Comparison of ENCODE assay signal across 8 cellular contexts in the genomic region with DNA sequence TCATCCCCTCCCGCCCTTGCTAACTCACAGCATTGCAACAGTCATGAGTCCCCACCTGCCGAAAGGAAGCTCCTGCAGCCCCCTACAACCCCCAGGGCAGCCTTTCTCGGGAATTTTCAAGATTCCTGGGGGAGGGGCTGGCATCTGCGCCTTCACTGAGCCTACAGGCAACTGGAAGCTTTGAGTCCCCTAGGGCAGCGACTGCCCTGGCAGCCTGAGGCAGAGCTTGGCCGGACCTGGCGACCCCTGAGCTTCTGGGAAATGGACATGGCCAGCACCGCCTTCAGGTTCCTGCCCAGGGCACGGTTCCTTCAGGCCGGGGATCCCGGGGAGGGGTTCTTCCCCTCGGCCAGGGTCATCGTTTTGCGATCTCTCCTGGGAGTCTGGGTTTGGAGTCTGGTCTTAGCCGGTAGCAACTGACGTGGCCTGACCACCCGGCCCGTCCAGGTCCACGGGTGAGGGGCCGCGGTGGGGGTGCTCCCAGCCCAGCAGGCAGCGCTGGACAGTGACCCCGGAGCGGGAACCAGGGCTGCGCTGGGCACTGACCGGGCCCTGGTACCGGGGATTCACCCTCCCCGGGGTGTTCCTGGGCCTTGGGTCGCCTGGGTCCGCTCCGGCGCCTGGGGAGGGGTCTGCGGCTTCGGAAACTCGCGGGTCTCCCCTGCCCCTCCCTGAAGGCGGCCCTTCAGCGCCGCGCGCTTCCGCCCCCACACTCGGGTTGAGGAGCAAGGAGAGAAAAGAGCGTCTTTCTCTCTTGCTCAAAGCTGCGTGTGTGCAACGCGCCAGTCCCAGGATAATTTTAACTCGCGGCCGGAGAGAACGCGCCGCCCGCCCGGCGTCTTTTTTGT. TPM values are rescaled to one million over a fixed set of nuclear protein-coding genes. Genes with fewer than 3 reads are reported as not detected.
DNase-seq lines count a peak whose midpoint lies in the region; ATAC-seq, FAIRE-seq and TF ChIP-seq lines count a peak whose summit lies in the region.

No MANE protein-coding gene starts in this region.

- H3K79me2 ChIP-seq in K562 (ENCODE audit: control insufficient read depth, insufficient read depth, low read length) = no peaks in the 10 kb centered on the region
- H3K79me2 ChIP-seq in mesendoderm (ENCODE audit: control insufficient read depth, insufficient read depth, low read length) = no peaks in the 10 kb centered on the region

- peak overlapping the region; percentile 97 for H2BK120ac ChIP-seq in mesendoderm (ENCODE audit: low read depth, low read length)

- H2BK15ac ChIP-seq in mesendoderm (replicated peaks; ENCODE audit: low read depth) = no peak overlapping the region

- ATAC-seq in A549 (no peak), K562 (no peak), esophagus mucosa (no peak), GM18873 (IDR thresholded peaks at IDR 0.05; ENCODE audit: low FRiP score, unreplicated experiment) (no peak), GM19397 (IDR thresholded peaks at IDR 0.05; ENCODE audit: unreplicated experiment) (no peak)

- H3K4me2 ChIP-seq in A549 = peak overlapping the region; percentile 78
- H3K4me2 ChIP-seq in K562 (ENCODE audit: insufficient read depth, low read length) = no peak overlapping the region
- H3K4me2 ChIP-seq in mesendoderm (ENCODE audit: low read length) = peak overlapping the region; percentile 30

- POLR2A ChIA-PET in A549 (lab: Yijun Ruan, JAX) = interaction anchor here (0.9 kb wide), 1 partner anchor 20 kb away, joined by 3 read pairs; the partner anchor contains the start of gene MRGBP
- POLR2A ChIA-PET in K562 (lab: Yijun Ruan, JAX) = interaction anchor here (0.7 kb wide), 2 partner anchors 75 to 241 kb away, joined by 3 read pairs; no protein-coding TSS in a partner anchor

- peak overlapping the region; percentile 40 for H3K4me3 ChIP-seq in A549
- H3K4me3 ChIP-seq in K562 = no peak overlapping the region; the same call in 1 of the 2 replicates
- H3K4me3 ChIP-seq in mesendoderm (ENCODE audit: low read length) = peak overlapping the region; percentile 5

- TF ChIP-seq RAD21 in A549 (conservative IDR thresholded peaks at IDR 0.05 in 1 of 2, IDR thresholded peaks at IDR 0.05 in 1 of 2) (no peak), K562 (CRISPR knock-in tag; conservative IDR thresholded peaks at IDR 0.05 in 1 of 2, IDR thresholded peaks at IDR 0.05 in 1 of 2) (no peak)

- no peak overlapping the region for H2AFZ ChIP-seq in K562 (ENCODE audit: low read depth, low read length)

- no peaks in the 10 kb centered on the region for H3K9me1 ChIP-seq in K562 (ENCODE audit: control insufficient read depth, insufficient read depth, low read length)

- BruUV-seq in K562 (replicated peaks; lab: Mats Ljungman, UMichigan) = no TSS peak

- H3K18ac ChIP-seq in mesendoderm (ENCODE audit: low read length) = peak overlapping the region; percentile 95

- TF ChIP-seq CTCF in A549 (IDR thresholded peaks at IDR 0.05) = no peak
- no peak for TF ChIP-seq CTCF in K562 (IDR thresholded peaks at IDR 0.05 in 2 of 3, conservative IDR thresholded peaks at IDR 0.05 in 1 of 3; ENCODE audit: insufficient read depth in 2 of 3, low read depth in 1 of 3, low read length in 3 of 3)

- H4K5ac ChIP-seq in mesendoderm (ENCODE audit: low read length) = no peak overlapping the region

- DNase-seq in A549 (ENCODE audit: low read depth in 1 of 2, low spot score in 1 of 2) (no peak), K562 (ENCODE audit: extremely low read depth in 1 of 4, low spot score in 3 of 4) (no peak), mesendoderm (peak; percentile 98)
- DNase-seq in activated CD8-positive, alpha-beta memory T cell treated with anti-CD3 and anti-CD28 coated beads for 24 hours = no peak

- H3K4me1 ChIP-seq in A549 = peaks cover 44% of the 10 kb centered on the region
- H3K4me1 ChIP-seq in ES-I3 (ENCODE audit: insufficient read depth, low read length) = peaks cover 14% of the 10 kb centered on the region; the same call in 1 of the 2 replicates
- H3K4me1 ChIP-seq in K562 (replicated peaks in 1 of 2; ENCODE audit: control insufficient read depth in 2 of 2, insufficient read depth in 2 of 2, low read length in 2 of 2) = peaks cover 3 to 88% of the 10 kb centered on the region in 2 experiments; a peak in 3 of 5 replicates
- peaks cover 2% of the 10 kb centered on the region for H3K4me1 ChIP-seq in mesendoderm (ENCODE audit: control insufficient read depth, low read depth, low read length)

- H2BK5ac ChIP-seq in mesendoderm (ENCODE audit: low read length) = no peak overlapping the region

- FAIRE-seq in A549 (lab: Jason Lieb, UNC) (no peak), K562 (lab: Jason Lieb, UNC) (no peak)

- H3K27me3 ChIP-seq in K562 (ENCODE audit: control insufficient read depth in 2 of 2, insufficient read depth in 2 of 2, low read length in 2 of 2) (peaks cover 0 to 10% of the 10 kb centered on the region in 2 experiments; a peak in 3 of 5 replicates), mesendoderm (ENCODE audit: insufficient read depth, low read length, poor library complexity) (no peaks in the 10 kb centered on the region)

- peaks cover 6% of the 10 kb centered on the region for H4K20me1 ChIP-seq in K562 (replicated peaks; ENCODE audit: control insufficient read depth, insufficient read depth, low read length)

- TF ChIP-seq EP300 in A549 (IDR thresholded peaks at IDR 0.05) = no peak
- no peak for TF ChIP-seq EP300 in K562 (IDR thresholded peaks at IDR 0.05; ENCODE audit: low read length)

- H3K9ac ChIP-seq in ES-I3 (ENCODE audit: low read depth, low read length) (peak overlapping the region; percentile 72), K562 (ENCODE audit: insufficient read depth in 1 of 2, low read depth in 2 of 2, low read length in 2 of 2) (peak overlapping the region in 1 of 2 experiments; percentile 6; a peak in 1 of 4 replicates), mesendoderm (ENCODE audit: low read length) (peak overlapping the region; percentile 64)

- H4K8ac ChIP-seq in mesendoderm (ENCODE audit: low read depth, low read length) = no peak overlapping the region

- TF ChIP-seq POLR2A in A549 (IDR thresholded peaks at IDR 0.05; ENCODE audit: low read length) = no peak
- TF ChIP-seq POLR2A in K562 (conservative IDR thresholded peaks at IDR 0.05) = no peak

- H3K36me3 ChIP-seq in ES-I3 (ENCODE audit: insufficient read depth, low read length) (no peaks in the 10 kb centered on the region), K562 (ENCODE audit: control insufficient read depth, insufficient read depth, low read length) (peaks cover 17% of the 10 kb centered on the region; the same call in 2 of the 3 replicates), mesendoderm (ENCODE audit: control insufficient read depth, insufficient read depth, low read length) (no peaks in the 10 kb centered on the region)

- H3K27ac ChIP-seq in A549 = peak overlapping the region; percentile 24 to 76; a peak in 4 of 6 replicates
- H3K27ac ChIP-seq in K562 (ENCODE audit: extremely low read depth, low read depth, low read length) = no peak overlapping the region
- H3K27ac ChIP-seq in mesendoderm (ENCODE audit: low read depth, low read length) = peak overlapping the region; percentile 80

- H3K4ac ChIP-seq in mesendoderm (ENCODE audit: low read depth, low read length) = peak overlapping the region; percentile 87

- no peaks in the 10 kb centered on the region for H3K79me1 ChIP-seq in mesendoderm (ENCODE audit: low read length)

- WGBS in A549 (ENCODE audit: missing lambda C conversion rate) = 69% methylated on average over 36 of the region's 56 CpGs
- WGBS in K562 (ENCODE audit: insufficient coverage, low coverage, missing lambda C conversion rate) = 21% methylated on average over 30 of the region's 56 CpGs
- WGBS in mesendoderm (ENCODE audit: extremely low coverage, insufficient coverage, low lambda C conversion rate) = no CpG with 5 or more reads among the region's 56 CpGs

- intact Hi-C loops in K562 (cut with micrococcal nuclease) = no loop called here

- peak overlapping the region; percentile 86 for H3K56ac ChIP-seq in mesendoderm (ENCODE audit: low read length)

- H3K23ac ChIP-seq in mesendoderm (ENCODE audit: low read length) = peak overlapping the region; percentile 86

- in situ Hi-C loops in K562 (cut with MboI) = no loop called here

- H3K9me3 ChIP-seq in A549 (no peaks in the 10 kb centered on the region), ES-I3 (ENCODE audit: control insufficient read depth, insufficient read depth, low read length) (no peaks in the 10 kb centered on the region), K562 (replicated peaks; ENCODE audit: control insufficient read depth, insufficient read depth, low read depth, low read length) (no peaks in the 10 kb centered on the region)

- CTCF ChIA-PET in A549 (lab: Yijun Ruan, JAX) = interaction anchor here (0.6 to 1.7 kb wide), 4 partner anchors 25 to 193 kb away, joined by 3 to 8 read pairs (median 3); no protein-coding TSS in a partner anchor
- CTCF ChIA-PET in K562 (lab: Yijun Ruan, JAX; ENCODE audit: low intra/inter-chr PET ratio) = no interaction called here

- no peak overlapping the region for H2AK5ac ChIP-seq in mesendoderm (ENCODE audit: low read length)

RNA-seq across cellular contexts. Expression of gene COL9A3, which starts 0.6 kb away (rescaled TPM):
- polyA plus RNA-seq in A549 (2011; rRNA removed) (0.26 and 0.41 TPM in 2 replicates), A549 (2017; fragmentation: RNase III; extraction: RNeasy Plus Mini Kit Qiagen cat#74134 plus additional on column Dnase treatment) (0.42 to 0.54 TPM (median 0.49 TPM) in 3 replicates), K562 (2011; rRNA removed) (1.3 and 2.5 TPM in 2 replicates), K562 (2014; fragmentation: Illumina TruSeq; extraction: Trizol) (0.48 and 0.76 TPM in 2 replicates), K562 (2014; fragmentation: Nextera tagmentation; extraction: Ambion mirVana) (under 1 TPM in 1 of 2 experiments, not detected in 1; 0.14 TPM), K562 (2014; rRNA removed) (3.0 and 3.6 TPM in 2 replicates)
- 0.62 and 0.67 TPM in 2 replicates for polyA plus RNA-seq in A549 (2012; cell fraction: cytosol; rRNA removed)
- polyA plus RNA-seq in A549 (2012; cell fraction: nucleus; rRNA removed) = 2.1 and 2.5 TPM in 2 replicates
- polyA minus RNA-seq in A549 (2011; rRNA and poly(A)+ RNA removed) = 0.29 TPM in 1 of 2 replicates, not detected in the other
- total RNA-seq in K562 (2011; cell fraction: chromatin; rRNA removed; ENCODE audit: low replicate concordance) = 2.5 and 7.3 TPM in 2 replicates
- 4.0 and 4.9 TPM in 2 replicates for total RNA-seq in K562 (2011; cell fraction: nucleolus; rRNA removed)
- 2.8 and 4.0 TPM in 2 replicates for total RNA-seq in K562 (2011; cell fraction: nucleoplasm; rRNA removed)
- total RNA-seq in K562 (2014; rRNA removed) (0.77 and 1.9 TPM in 2 replicates), K562 (2014; rRNA removed; fragmentation: Illumina TruSeq; extraction: Trizol) (0.18 and 0.51 TPM in 2 replicates), K562 (2015; rRNA removed; fragmentation: Illumina TruSeq; extraction: Trizol) (0.98 and 1.4 TPM in 2 replicates), K562 (2021) (1.3 and 1.7 TPM in 2 replicates), esophagus mucosa (1.5 TPM)
- polyA plus RNA-seq in K562 (2011; cell fraction: cytosol; rRNA removed) = 1.7 and 1.9 TPM in 2 replicates
- polyA plus RNA-seq in K562 (2011; cell fraction: nucleus; rRNA removed) = 12.1 and 20.8 TPM in 2 replicates
- polyA plus RNA-seq in K562 (2012) = 2.0 and 3.0 TPM in 2 replicates
- 0.35 and 0.87 TPM in 2 replicates for polyA minus RNA-seq in K562 (2011; rRNA and poly(A)+ RNA removed)
- polyA minus RNA-seq in K562 (2011; cell fraction: cytosol; rRNA and poly(A)+ RNA removed) = 1.3 TPM in 1 of 2 replicates, not detected in the other
- 1.2 and 2.3 TPM in 2 replicates for polyA minus RNA-seq in K562 (2011; cell fraction: nucleus; rRNA and poly(A)+ RNA removed)
- 45.6 TPM for polyA plus RNA-seq in mesendoderm (2013, experiment 1 of 2)
- 45.1 TPM for polyA plus RNA-seq in mesendoderm (2013, experiment 2 of 2)

RNA-seq across cellular contexts. Expression of gene OGFR, which starts 11.6 kb away (rescaled TPM):
- 15.9 and 16.1 TPM in 2 replicates for polyA plus RNA-seq in A549 (2011; rRNA removed)
- 37.8 and 39.1 TPM in 2 replicates for polyA plus RNA-seq in A549 (2012; cell fraction: cytosol; rRNA removed)
- 58.1 and 61.4 TPM in 2 replicates for polyA plus RNA-seq in A549 (2012; cell fraction: nucleus; rRNA removed)
- polyA plus RNA-seq in A549 (2017; fragmentation: RNase III; extraction: RNeasy Plus Mini Kit Qiagen cat#74134 plus additional on column Dnase treatment) = 33.7 to 36.7 TPM (median 35.6 TPM) in 3 replicates
- polyA minus RNA-seq in A549 (2011; rRNA and poly(A)+ RNA removed) = 17.2 and 17.6 TPM in 2 replicates
- total RNA-seq in K562 (2011; cell fraction: chromatin; rRNA removed; ENCODE audit: low replicate concordance) = 16.5 and 43.5 TPM in 2 replicates
- total RNA-seq in K562 (2011; cell fraction: nucleolus; rRNA removed) = 33.8 and 38.4 TPM in 2 replicates
- 22.4 and 24.6 TPM in 2 replicates for total RNA-seq in K562 (2011; cell fraction: nucleoplasm; rRNA removed)
- 56.3 and 56.5 TPM in 2 replicates for total RNA-seq in K562 (2014; rRNA removed)
- 8.9 and 10.3 TPM in 2 replicates for total RNA-seq in K562 (2014; rRNA removed; fragmentation: Illumina TruSeq; extraction: Trizol)
- 17.5 and 18.7 TPM in 2 replicates for total RNA-seq in K562 (2015; rRNA removed; fragmentation: Illumina TruSeq; extraction: Trizol)
- 33.1 and 36.5 TPM in 2 replicates for total RNA-seq in K562 (2021)
- 23.3 and 25.4 TPM in 2 replicates for polyA plus RNA-seq in K562 (2011; rRNA removed)
- 15.8 and 36.7 TPM in 2 replicates for polyA plus RNA-seq in K562 (2011; cell fraction: cytosol; rRNA removed)
- polyA plus RNA-seq in K562 (2011; cell fraction: nucleus; rRNA removed) = 32.3 and 48.8 TPM in 2 replicates
- polyA plus RNA-seq in K562 (2012) = 21.1 and 26.0 TPM in 2 replicates
- polyA plus RNA-seq in K562 (2014; fragmentation: Illumina TruSeq; extraction: Trizol) = 16.6 and 22.0 TPM in 2 replicates
- under 1 TPM; 0.39 TPM for polyA plus RNA-seq in K562 (2014; fragmentation: Nextera tagmentation; extraction: Ambion mirVana)
- polyA plus RNA-seq in K562 (2014; rRNA removed) = 34.2 and 36.7 TPM in 2 replicates
- 17.7 and 23.1 TPM in 2 replicates for polyA minus RNA-seq in K562 (2011; rRNA and poly(A)+ RNA removed)
- 19.9 and 22.3 TPM in 2 replicates for polyA minus RNA-seq in K562 (2011; cell fraction: cytosol; rRNA and poly(A)+ RNA removed)
- 8.8 and 9.7 TPM in 2 replicates for polyA minus RNA-seq in K562 (2011; cell fraction: nucleus; rRNA and poly(A)+ RNA removed)
- 11.3 TPM for polyA plus RNA-seq in mesendoderm (2013, experiment 1 of 2)
- polyA plus RNA-seq in mesendoderm (2013, experiment 2 of 2) = 11.4 TPM
- 16.0 TPM for total RNA-seq in esophagus mucosa

RNA-seq across cellular contexts. Expression of gene MRGBP, which starts 20.0 kb away (rescaled TPM):
- polyA plus RNA-seq in A549 (2011; rRNA removed) (14.6 and 21.1 TPM in 2 replicates), A549 (2017; fragmentation: RNase III; extraction: RNeasy Plus Mini Kit Qiagen cat#74134 plus additional on column Dnase treatment) (16.8 to 18.4 TPM (median 17.5 TPM) in 3 replicates), K562 (2011; rRNA removed) (18.7 and 20.7 TPM in 2 replicates), K562 (2014; fragmentation: Illumina TruSeq; extraction: Trizol) (18.4 and 21.0 TPM in 2 replicates), K562 (2014; fragmentation: Nextera tagmentation; extraction: Ambion mirVana) (1 to 10 TPM; 1.9 to 2.8 TPM), K562 (2014; rRNA removed) (26.3 and 26.7 TPM in 2 replicates)
- 23.8 and 26.4 TPM in 2 replicates for polyA plus RNA-seq in A549 (2012; cell fraction: cytosol; rRNA removed)
- 24.0 and 25.2 TPM in 2 replicates for polyA plus RNA-seq in A549 (2012; cell fraction: nucleus; rRNA removed)
- polyA minus RNA-seq in A549 (2011; rRNA and poly(A)+ RNA removed) = 15.9 and 18.8 TPM in 2 replicates
- 11.0 and 21.6 TPM in 2 replicates for total RNA-seq in K562 (2011; cell fraction: chromatin; rRNA removed; ENCODE audit: low replicate concordance)
- 16.4 and 17.2 TPM in 2 replicates for total RNA-seq in K562 (2011; cell fraction: nucleolus; rRNA removed)
- 12.8 and 15.0 TPM in 2 replicates for total RNA-seq in K562 (2011; cell fraction: nucleoplasm; rRNA removed)
- total RNA-seq in K562 (2014; rRNA removed) (31.3 and 37.0 TPM in 2 replicates), K562 (2014; rRNA removed; fragmentation: Illumina TruSeq; extraction: Trizol) (18.1 TPM in 2 replicates), K562 (2015; rRNA removed; fragmentation: Illumina TruSeq; extraction: Trizol) (25.2 and 25.7 TPM in 2 replicates), K562 (2021) (25.1 and 26.1 TPM in 2 replicates), esophagus mucosa (5.2 TPM)
- 20.8 and 28.5 TPM in 2 replicates for polyA plus RNA-seq in K562 (2011; cell fraction: cytosol; rRNA removed)
- 27.0 and 39.1 TPM in 2 replicates for polyA plus RNA-seq in K562 (2011; cell fraction: nucleus; rRNA removed)
- 14.8 and 21.7 TPM in 2 replicates for polyA plus RNA-seq in K562 (2012)
- polyA minus RNA-seq in K562 (2011; rRNA and poly(A)+ RNA removed) = 12.7 and 15.7 TPM in 2 replicates
- polyA minus RNA-seq in K562 (2011; cell fraction: cytosol; rRNA and poly(A)+ RNA removed) = 9.6 and 11.5 TPM in 2 replicates
- 9.4 and 12.2 TPM in 2 replicates for polyA minus RNA-seq in K562 (2011; cell fraction: nucleus; rRNA and poly(A)+ RNA removed)
- 13.3 TPM for polyA plus RNA-seq in mesendoderm (2013, experiment 1 of 2)
- 13.2 TPM for polyA plus RNA-seq in mesendoderm (2013, experiment 2 of 2)

RNA-seq across cellular contexts. Expression of gene TCFL5, which starts 45.4 kb away (rescaled TPM):
- 7.1 and 7.3 TPM in 2 replicates for polyA plus RNA-seq in A549 (2011; rRNA removed)
- polyA plus RNA-seq in A549 (2012; cell fraction: cytosol; rRNA removed) = 3.6 and 3.8 TPM in 2 replicates
- 2.2 and 3.4 TPM in 2 replicates for polyA plus RNA-seq in A549 (2012; cell fraction: nucleus; rRNA removed)
- 5.1 to 6.1 TPM (median 5.6 TPM) in 3 replicates for polyA plus RNA-seq in A549 (2017; fragmentation: RNase III; extraction: RNeasy Plus Mini Kit Qiagen cat#74134 plus additional on column Dnase treatment)
- polyA minus RNA-seq in A549 (2011; rRNA and poly(A)+ RNA removed) = 2.0 and 2.9 TPM in 2 replicates
- 13.1 and 14.9 TPM in 2 replicates for total RNA-seq in K562 (2011; cell fraction: chromatin; rRNA removed; ENCODE audit: low replicate concordance)
- 7.5 and 9.5 TPM in 2 replicates for total RNA-seq in K562 (2011; cell fraction: nucleolus; rRNA removed)
- total RNA-seq in K562 (2011; cell fraction: nucleoplasm; rRNA removed) = 8.6 and 8.8 TPM in 2 replicates
- total RNA-seq in K562 (2014; rRNA removed) = 11.1 and 11.2 TPM in 2 replicates
- 7.4 and 7.9 TPM in 2 replicates for total RNA-seq in K562 (2014; rRNA removed; fragmentation: Illumina TruSeq; extraction: Trizol)
- 9.2 and 10.2 TPM in 2 replicates for total RNA-seq in K562 (2015; rRNA removed; fragmentation: Illumina TruSeq; extraction: Trizol)
- 11.1 and 12.6 TPM in 2 replicates for total RNA-seq in K562 (2021)
- polyA plus RNA-seq in K562 (2011; rRNA removed) = 8.5 and 12.2 TPM in 2 replicates
- polyA plus RNA-seq in K562 (2011; cell fraction: cytosol; rRNA removed) = 4.3 and 4.4 TPM in 2 replicates
- polyA plus RNA-seq in K562 (2011; cell fraction: nucleus; rRNA removed) = 8.0 and 8.3 TPM in 2 replicates
- polyA plus RNA-seq in K562 (2012) = 6.7 and 8.1 TPM in 2 replicates
- polyA plus RNA-seq in K562 (2014; fragmentation: Illumina TruSeq; extraction: Trizol) = 5.9 and 7.9 TPM in 2 replicates
- polyA plus RNA-seq in K562 (2014; fragmentation: Nextera tagmentation; extraction: Ambion mirVana) = 1 to 10 TPM in 1 of 2 experiments, under 1 TPM in 1; 1.00 to 1.1 TPM
- 9.1 and 10.5 TPM in 2 replicates for polyA plus RNA-seq in K562 (2014; rRNA removed)
- polyA minus RNA-seq in K562 (2011; rRNA and poly(A)+ RNA removed) = 6.6 and 6.8 TPM in 2 replicates
- polyA minus RNA-seq in K562 (2011; cell fraction: cytosol; rRNA and poly(A)+ RNA removed) = 3.8 and 6.5 TPM in 2 replicates
- 1.9 and 3.9 TPM in 2 replicates for polyA minus RNA-seq in K562 (2011; cell fraction: nucleus; rRNA and poly(A)+ RNA removed)
- polyA plus RNA-seq in mesendoderm (2013, experiment 1 of 2) = 5.1 TPM
- 4.8 TPM for polyA plus RNA-seq in mesendoderm (2013, experiment 2 of 2)
- 5.0 TPM for total RNA-seq in esophagus mucosa
